28 cellular contexts compared by ENCODE assay signal in genomic region chr17:46833840-46834208, GRCh38. TPM values are rescaled to one million over a fixed set of nuclear protein-coding genes. Genes with fewer than 3 reads are reported as not detected.
"Had no signal": no experiment of that assay in that cellular context is flagged by ENCODE, and none has a peak within 500 bp of the region (broad histone marks: within the 10 kb centered on the region; RNA-seq: fewer than 3 reads in every experiment).

No MANE protein-coding gene starts in this region.

- H3K4me1 ChIP-seq: ascending aorta, foreskin keratinocyte, parathyroid adenoma, stomach, testis had no signal

- FAIRE-seq: bronchial epithelial cell had no signal

- H3K36me3 Mint-ChIP-seq: naive B cell, type B pancreatic cell had no signal

- H3K27me3 ChIP-seq: ascending aorta, foreskin keratinocyte, testis had no signal

- H3K27ac Mint-ChIP-seq: activated CD4-positive, alpha-beta T cell treated with anti-CD3 and anti-CD28 coated beads, Interleukin-2, amount 10 ng/mL, durations not matched to agents 7 days and 5 days; activated CD8-positive, alpha-beta T cell treated with anti-CD3 and anti-CD28 coated beads, Interleukin-2, amount 10 ng/mL, durations not matched to agents 7 days and 5 days; activated T-cell treated with anti-CD3 and anti-CD28 coated beads, Interleukin-2, amount 50 U/mL, for 24 hours; activated T-helper 2 cell treated with anti-CD3 and anti-CD28 coated beads, Interferon-gamma antibody, Interleukin-2, Interleukin-4, amounts not matched to agents 10 μg/mL and 5 μg/mL and 100 μg/mL, durations not matched to agents 14 hours and 24 hours and 36 hours; dendritic cell treated with granulocyte-macrophage colony-stimulating factor and Interleukin-4, amounts not matched to agents 40 ng/mL and 50 ng/mL, for 4 days; effector memory CD8-positive, alpha-beta T cell; stimulated activated effector memory CD8-positive, alpha-beta T cell treated with anti-CD3 and anti-CD28 coated beads, Interleukin-12 subunit alpha, Interleukin-12 subunit beta, amount 100 ng/mL, for 72 hours; type B pancreatic cell had no signal

- H3K36me3 ChIP-seq: ascending aorta, neutrophil, stomach had no signal

- H3K4me3 ChIP-seq: ascending aorta, mucosa of descending colon, smooth muscle cell, stomach, testis had no signal

- H3K9me3 Mint-ChIP-seq: activated CD4-positive, alpha-beta T cell treated with anti-CD3 and anti-CD28 coated beads, Interleukin-2, amount 10 ng/mL, durations not matched to agents 7 days and 5 days; activated T-cell treated with anti-CD3 and anti-CD28 coated beads, Interleukin-2, amount 50 U/mL, for 24 hours; activated T-helper 2 cell treated with anti-CD3 and anti-CD28 coated beads, Interferon-gamma antibody, Interleukin-2, Interleukin-4, amounts not matched to agents 10 μg/mL and 5 μg/mL and 100 μg/mL, durations not matched to agents 14 hours and 24 hours and 36 hours; dendritic cell treated with granulocyte-macrophage colony-stimulating factor and Interleukin-4, amounts not matched to agents 40 ng/mL and 50 ng/mL, for 4 days; effector memory CD8-positive, alpha-beta T cell; stimulated activated effector memory CD8-positive, alpha-beta T cell treated with anti-CD3 and anti-CD28 coated beads, Interleukin-12 subunit alpha, Interleukin-12 subunit beta, amount 100 ng/mL, for 72 hours; type B pancreatic cell had no signal

- H3K4me3 Mint-ChIP-seq: activated CD4-positive, alpha-beta T cell treated with anti-CD3 and anti-CD28 coated beads, Interleukin-2, amount 10 ng/mL, durations not matched to agents 7 days and 5 days; activated CD8-positive, alpha-beta T cell treated with anti-CD3 and anti-CD28 coated beads, Interleukin-2, amount 10 ng/mL, durations not matched to agents 7 days and 5 days; activated T-cell treated with anti-CD3 and anti-CD28 coated beads, Interleukin-2, amount 50 U/mL, for 24 hours; dendritic cell treated with granulocyte-macrophage colony-stimulating factor and Interleukin-4, amounts not matched to agents 40 ng/mL and 50 ng/mL, for 4 days; effector memory CD8-positive, alpha-beta T cell; naive B cell; stimulated activated effector memory CD8-positive, alpha-beta T cell treated with anti-CD3 and anti-CD28 coated beads, Interleukin-12 subunit alpha, Interleukin-12 subunit beta, amount 100 ng/mL, for 72 hours; type B pancreatic cell had no signal

- ATAC-seq: activated CD4-positive, CD25-positive, alpha-beta regulatory T cell treated with anti-CD3 and anti-CD28 coated beads, Interleukin-2, amount 50 U/mL, for 24 hours; activated CD8-positive, alpha-beta T cell treated with anti-CD3 and anti-CD28 coated beads, Interleukin-2, amount 10 ng/mL, durations not matched to agents 7 days and 5 days; effector memory CD8-positive, alpha-beta T cell; mucosa of descending colon had no signal

- H3K27ac ChIP-seq: ascending aorta, foreskin keratinocyte, neutrophil, parathyroid adenoma, stomach, testis had no signal

- DNase-seq: activated CD4-positive, alpha-beta T cell treated with anti-CD3 and anti-CD28 coated beads, Interleukin-2, amount 10 ng/mL, durations not matched to agents 7 days and 5 days; activated CD8-positive, alpha-beta T cell treated with anti-CD3 and anti-CD28 coated beads, Interleukin-2, amount 10 ng/mL, durations not matched to agents 7 days and 5 days; activated naive CD4-positive, alpha-beta T cell treated with Interleukin-2 at 50 U/mL for 16 hours; activated T-cell treated with anti-CD3 and anti-CD28 coated beads, Interleukin-2, amount 50 U/mL, for 24 hours; effector memory CD8-positive, alpha-beta T cell; glutamatergic neuron; hippocampal formation; mammary epithelial cell; mucosa of descending colon; naive B cell; stimulated activated CD4-positive, alpha-beta T cell treated with anti-CD3 and anti-CD28 coated beads, Interleukin-4, amount 100 ng/mL, for 1 hour; stomach; testis had no signal

- H3K9me3 ChIP-seq: ascending aorta, mucosa of descending colon, neutrophil, stomach, testis had no signal

RNA-seq across cellular contexts. Expression of gene WNT3, which starts 15.3 kb away (rescaled TPM):
- total RNA-seq: activated CD4-positive, alpha-beta T cell treated with anti-CD3 and anti-CD28 coated beads, Interleukin-2, amount 10 ng/mL, durations not matched to agents 7 days and 5 days; activated CD8-positive, alpha-beta T cell treated with anti-CD3 and anti-CD28 coated beads, Interleukin-2, amount 10 ng/mL, durations not matched to agents 7 days and 5 days; ascending aorta; T-helper 1 cell treated with Interleukin-12 subunit alpha and Interleukin-12 subunit beta and Interleukin-4 antibody, amounts not matched to agents 30 ng/mL and 1 ng/mL, for 36 hours had no signal

RNA-seq across cellular contexts. Expression of gene WNT9B, which starts 17.6 kb away (rescaled TPM):
- total RNA-seq: activated CD4-positive, alpha-beta T cell treated with anti-CD3 and anti-CD28 coated beads, Interleukin-2, amount 10 ng/mL, durations not matched to agents 7 days and 5 days; activated CD8-positive, alpha-beta T cell treated with anti-CD3 and anti-CD28 coated beads, Interleukin-2, amount 10 ng/mL, durations not matched to agents 7 days and 5 days; activated T-helper 2 cell treated with anti-CD3 and anti-CD28 coated beads, Interferon-gamma antibody, Interleukin-2, Interleukin-4, amounts not matched to agents 10 μg/mL and 5 μg/mL and 100 μg/mL, durations not matched to agents 14 hours and 24 hours and 36 hours; bronchial epithelial cell; fibroblast of lung; foreskin keratinocyte; left lobe of liver; mammary epithelial cell; sciatic nerve; smooth muscle cell; stomach; T-helper 1 cell treated with Interleukin-12 subunit alpha and Interleukin-12 subunit beta and Interleukin-4 antibody, amounts not matched to agents 30 ng/mL and 1 ng/mL, for 36 hours had no signal
- polyA plus RNA-seq: fibroblast of lung, foreskin keratinocyte, mammary epithelial cell, smooth muscle cell had no signal
